Comparison of ENCODE assay signal across 10 cellular contexts in the genomic region with DNA sequence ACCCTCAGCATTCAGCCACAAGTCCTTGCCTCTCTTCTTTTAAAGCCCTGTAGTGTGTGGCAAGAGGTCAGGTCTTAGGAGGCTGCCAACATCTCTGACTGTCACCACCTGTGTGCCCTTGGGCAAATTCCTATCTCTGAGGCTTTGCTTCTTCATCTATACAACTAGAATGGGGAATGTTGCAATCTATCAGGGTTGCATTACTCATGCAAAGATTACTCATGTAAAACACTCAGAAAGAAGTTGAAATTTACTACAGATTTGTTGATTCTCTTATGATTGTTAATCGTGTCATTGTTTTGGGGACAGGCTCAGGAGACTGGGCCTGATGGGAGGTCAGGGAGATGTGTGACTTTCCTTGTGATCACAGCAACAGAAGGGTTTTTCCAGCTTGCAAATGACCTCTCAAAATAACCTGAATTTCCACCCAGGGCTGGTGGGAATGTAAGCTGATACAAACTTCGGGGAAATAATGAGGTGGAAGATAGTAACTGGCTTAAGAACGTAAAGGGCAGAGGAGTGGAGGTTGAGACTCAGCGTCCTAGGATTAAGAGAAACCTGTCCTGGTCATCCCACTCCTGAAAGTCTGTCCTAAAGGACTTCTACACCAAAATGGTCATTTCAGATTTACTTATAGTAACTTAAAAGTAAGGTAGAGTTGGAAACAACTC. TPM values are rescaled to one million over a fixed set of nuclear protein-coding genes. Genes with fewer than 3 reads are reported as not detected.
DNase-seq lines count a peak whose midpoint lies in the region; ATAC-seq, FAIRE-seq and TF ChIP-seq lines count a peak whose summit lies in the region.
"Had no signal": no experiment of that assay in that cellular context is flagged by ENCODE, and none has a peak within 500 bp of the region (broad histone marks: within the 10 kb centered on the region; RNA-seq: fewer than 3 reads in every experiment).

No MANE protein-coding gene starts in this region.

- no peak overlapping the region for H3K27ac Mint-ChIP-seq in activated T-helper 17 cell treated with anti-CD3 and anti-CD28 coated beads, Interleukin-2, amount 50 U/mL, for 72 hours
- H3K27ac Mint-ChIP-seq: T-helper 17 cell had no signal

- H3K4me3 ChIP-seq in AG09309 (ENCODE audit: control insufficient read depth, low read depth, low read length) = no peak overlapping the region
- H3K4me3 ChIP-seq: uterus had no signal

- no peak for FAIRE-seq in HTR-8/SVneo (lab: Jason Lieb, UNC)

- DNase-seq in AG09309 (ENCODE audit: low read depth) = peak; percentile 81
- peak; percentile 67 for DNase-seq in HTR-8/SVneo (ENCODE audit: insufficient read length, low spot score)
- DNase-seq in iris pigment epithelial cell (ENCODE audit: low read depth) = peak; percentile 92
- no peak for DNase-seq in G401 (ENCODE audit: low spot score)
- no peak for DNase-seq in central memory CD4-positive, alpha-beta T cell
- DNase-seq: T-helper 17 cell, uterus had no signal

- no peak overlapping the region for H3K4me3 Mint-ChIP-seq in activated T-helper 17 cell treated with anti-CD3 and anti-CD28 coated beads, Interleukin-2, amount 50 U/mL, for 72 hours
- H3K4me3 Mint-ChIP-seq: T-helper 17 cell had no signal

- H3K4me1 Mint-ChIP-seq in activated T-helper 17 cell treated with anti-CD3 and anti-CD28 coated beads, Interleukin-2, amount 50 U/mL, for 72 hours = no peaks in the 10 kb centered on the region
- H3K4me1 Mint-ChIP-seq: T-helper 17 cell had no signal

- no peak for TF ChIP-seq CTCF in AG09309 (IDR thresholded peaks at IDR 0.05; ENCODE audit: control insufficient read depth, insufficient read depth, low read depth, low read length, missing control alignments)

- H3K9me3 Mint-ChIP-seq in activated T-helper 17 cell treated with anti-CD3 and anti-CD28 coated beads, Interleukin-2, amount 50 U/mL, for 72 hours = no peaks in the 10 kb centered on the region

- no peaks in the 10 kb centered on the region for H3K27me3 Mint-ChIP-seq in activated T-helper 17 cell treated with anti-CD3 and anti-CD28 coated beads, Interleukin-2, amount 50 U/mL, for 72 hours
- H3K27me3 Mint-ChIP-seq: T-helper 17 cell had no signal

- no peaks in the 10 kb centered on the region for H3K36me3 Mint-ChIP-seq in activated T-helper 17 cell treated with anti-CD3 and anti-CD28 coated beads, Interleukin-2, amount 50 U/mL, for 72 hours (ENCODE audit: low read depth)

- in situ Hi-C loops in G401 (cut with HindIII; ENCODE audit: low sequenced_read_pairs) = no loop called here

- ATAC-seq in activated T-helper 17 cell treated with anti-CD3 and anti-CD28 coated beads, Interleukin-2, amount 50 U/mL, for 72 hours (replicated peaks) = peak; percentile 60
- ATAC-seq in HG03196 (IDR thresholded peaks at IDR 0.05; ENCODE audit: unreplicated experiment) (no peak), HG02938 (IDR thresholded peaks at IDR 0.05; ENCODE audit: unreplicated experiment) (no peak)
- ATAC-seq: T-helper 17 cell had no signal

RNA-seq across cellular contexts. Expression of gene SIGLEC15, which starts 32.0 kb away (rescaled TPM):
- total RNA-seq in activated T-helper 17 cell treated with anti-CD3 and anti-CD28 coated beads, Interleukin-2, amount 50 U/mL, for 72 hours = not detected
- total RNA-seq in G401 (2014; rRNA removed; shearing (Covaris generic)) = not detected in 2 replicates
- total RNA-seq: T-helper 17 cell had no signal

Comparison
In these comparisons a context has a peak if more than half of its experiments do, and no peak if none do; other contexts are left out.
1. DNase-seq: peak in AG09309 (single experiment), HTR-8/SVneo (single experiment) and iris pigment epithelial cell (single experiment); none in G401 (single experiment) and central memory CD4-positive, alpha-beta T cell (single experiment).